1 cellular context compared by ENCODE assay signal in genomic region chr3:116048991-116049390, GRCh38.
TF ChIP-seq lines count a peak whose summit lies in the region.

No MANE protein-coding gene starts in this region.

TF ChIP-seq in SK-N-SH, 30 proteins besides CTCF, POLR2A, EP300 and RAD21 (continued from another document):
- TF ChIP-seq REST (IDR thresholded peaks at IDR 0.05; ENCODE audit: low read depth, low read length) (no peak), EZH2phosphoT487 (IDR thresholded peaks at IDR 0.05; ENCODE audit: borderline replicate concordance, low read depth) (no peak), RCOR1 (IDR thresholded peaks at IDR 0.05; ENCODE audit: low read length) (no peak), MAX (IDR thresholded peaks at IDR 0.05; ENCODE audit: low read depth) (no peak), FOSL2 (IDR thresholded peaks at IDR 0.05; ENCODE audit: borderline replicate concordance, low read depth) (no peak), CHD2 (IDR thresholded peaks at IDR 0.05; ENCODE audit: low read length, partially characterized antibody) (no peak), SMC3 (IDR thresholded peaks at IDR 0.05; ENCODE audit: low read depth, low read length) (no peak), SIN3A (IDR thresholded peaks at IDR 0.05; ENCODE audit: borderline replicate concordance, low read depth, low read length) (no peak), MXI1 (IDR thresholded peaks at IDR 0.05; ENCODE audit: low read depth, low read length) (no peak), TCF12 (IDR thresholded peaks at IDR 0.05) (no peak)
